Comparison of ENCODE assay signal across 19 cellular contexts in the genomic region with DNA sequence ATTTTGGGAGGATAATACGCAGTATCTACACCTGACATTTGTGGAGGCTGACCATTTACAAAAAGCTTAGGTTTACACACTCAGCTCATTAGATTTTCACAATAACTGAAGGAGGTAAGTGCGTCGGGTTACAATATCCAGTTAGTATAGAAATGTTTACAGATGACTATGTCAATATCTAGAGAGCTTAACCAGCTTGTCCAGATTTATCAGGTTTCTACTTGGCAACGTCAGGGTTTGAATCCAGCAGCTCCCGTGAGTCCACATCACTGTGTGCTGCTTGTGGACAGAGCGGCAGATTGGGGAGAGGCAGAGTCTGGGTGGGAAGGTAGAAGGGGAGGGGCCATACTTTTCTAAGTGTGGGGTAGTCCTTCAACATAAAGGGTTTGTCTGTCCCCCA. TPM values are rescaled to one million over a fixed set of nuclear protein-coding genes. Genes with fewer than 3 reads are reported as not detected.
DNase-seq lines count a peak whose midpoint lies in the region; ATAC-seq, FAIRE-seq and TF ChIP-seq lines count a peak whose summit lies in the region.
"Had no signal": no experiment of that assay in that cellular context is flagged by ENCODE, and none has a peak within 500 bp of the region (broad histone marks: within the 10 kb centered on the region; RNA-seq: fewer than 3 reads in every experiment).

No MANE protein-coding gene starts in this region.

- no peaks in the 10 kb centered on the region for H3K9me3 Mint-ChIP-seq in activated CD4-positive, alpha-beta T cell treated with anti-CD3 and anti-CD28 coated beads for 36 hours (ENCODE audit: low read depth)
- H3K9me3 Mint-ChIP-seq: activated B cell treated with CpG ODN at 0.5 μM for 24 hours; activated naive CD4-positive, alpha-beta T cell treated with anti-CD3 and anti-CD28 coated beads, Interleukin-2, amount 10 ng/mL, durations not matched to agents 7 days and 5 days had no signal

- no peak for FAIRE-seq in pancreas (lab: Jason Lieb, UNC)

- no peak overlapping the region for H3K4me2 ChIP-seq in OCI-LY7 (ENCODE audit: low read length)

- DNase-seq in DMS153 (lab: John Stamatoyannopoulos, UW) (peak; percentile 77), NCI-H1092 treated with DMSO at 0.1 percent for 48 hours (lab: John Stamatoyannopoulos, UW) (peak; percentile 69), ascending aorta (ENCODE audit: low spot score in 2 of 2) (no peak), pancreas (peak in 2 of 6 donors; percentile 14 to 17), putamen (ENCODE audit: low spot score) (no peak), OCI-LY7 (ENCODE audit: low spot score) (no peak), NCI-H146 treated with DMSO at 0.1 percent for 48 hours (lab: John Stamatoyannopoulos, UW; ENCODE audit: unreplicated experiment) (no peak)
- no peak for DNase-seq in activated CD4-positive, alpha-beta T cell treated with anti-CD3 and anti-CD28 coated beads for 36 hours
- DNase-seq: activated B cell treated with CpG ODN at 0.5 μM for 24 hours; activated CD8-positive, alpha-beta memory T cell treated with anti-CD3 and anti-CD28 coated beads, Interleukin-2, amount 50 U/mL, for 48 hours; activated naive CD4-positive, alpha-beta T cell treated with anti-CD3 and anti-CD28 coated beads, Interleukin-2, amount 10 ng/mL, durations not matched to agents 7 days and 5 days; brain microvascular endothelial cell; effector CD4-positive, alpha-beta T cell; foreskin fibroblast; KG1; NCI-H1694 treated with DMSO at 0.1 percent for 48 hours; spleen had no signal

- peaks cover 2% of the 10 kb centered on the region for H3K36me3 Mint-ChIP-seq in activated CD4-positive, alpha-beta T cell treated with anti-CD3 and anti-CD28 coated beads for 36 hours (ENCODE audit: low read depth)
- H3K36me3 Mint-ChIP-seq: activated naive CD4-positive, alpha-beta T cell treated with anti-CD3 and anti-CD28 coated beads, Interleukin-2, amount 10 ng/mL, durations not matched to agents 7 days and 5 days had no signal

- peak; percentile 64 to 80 (median 77) for ATAC-seq in pancreas
- no peak for ATAC-seq in activated CD4-positive, alpha-beta T cell treated with anti-CD3 and anti-CD28 coated beads for 36 hours

- CTCF ChIA-PET in OCI-LY7 (lab: Charles Lee; ENCODE audit: unreplicated experiment) = interaction anchor here (0.5 kb wide), 1 partner anchor 113 kb away, joined by 3 read pairs; no protein-coding TSS in a partner anchor
- CTCF ChIA-PET in activated CD4-positive, alpha-beta T cell treated with anti-CD3 and anti-CD28 coated beads for 36 hours (lab: Charles Lee) = interaction anchor here (0.9 kb wide), 1 partner anchor 107 kb away, joined by 3 read pairs; no protein-coding TSS in a partner anchor

- WGBS in pancreas, 2 donors = 34 to 41% methylated on average over 6 of the region's 6 CpGs

- no peak for TF ChIP-seq CTCF in ascending aorta (IDR thresholded peaks at IDR 0.05)
- TF ChIP-seq CTCF in pancreas (IDR thresholded peaks at IDR 0.05) = no peak
- no peak for TF ChIP-seq CTCF in OCI-LY7 (conservative IDR thresholded peaks at IDR 0.05; ENCODE audit: low read length)

- POLR2A ChIA-PET in OCI-LY7 (lab: Charles Lee) = no interaction called here
- POLR2A ChIA-PET in activated CD4-positive, alpha-beta T cell treated with anti-CD3 and anti-CD28 coated beads for 36 hours (lab: Charles Lee) = no interaction called here

- BruUV-seq in OCI-LY7 (replicated peaks; lab: Mats Ljungman, UMichigan) = no TSS peak

- H3K4me3 Mint-ChIP-seq in activated CD4-positive, alpha-beta T cell treated with anti-CD3 and anti-CD28 coated beads for 36 hours = no peak overlapping the region
- H3K4me3 Mint-ChIP-seq: activated B cell treated with CpG ODN at 0.5 μM for 24 hours; activated naive CD4-positive, alpha-beta T cell treated with anti-CD3 and anti-CD28 coated beads, Interleukin-2, amount 10 ng/mL, durations not matched to agents 7 days and 5 days had no signal

- intact Hi-C loops in ascending aorta (cut with DNase I) = no loop called here
- intact Hi-C loops in pancreas (cut with DNase I) = no loop called here
- intact Hi-C loops in OCI-LY7 (cut with micrococcal nuclease; ENCODE audit: unreplicated experiment) = no loop called here
- intact Hi-C loops in activated CD4-positive, alpha-beta T cell treated with anti-CD3 and anti-CD28 coated beads for 36 hours (cut with DNase I, micrococcal nuclease) = no loop called here

- H3K79me2 ChIP-seq in OCI-LY7 (ENCODE audit: insufficient read depth, low read depth, low read length) = no peaks in the 10 kb centered on the region

- H2AFZ ChIP-seq in OCI-LY7 (ENCODE audit: low read length) = no peak overlapping the region

- H4K20me1 ChIP-seq in OCI-LY7 (ENCODE audit: insufficient read depth, low read length) = no peaks in the 10 kb centered on the region

- no peaks in the 10 kb centered on the region for H3K27me3 Mint-ChIP-seq in activated CD4-positive, alpha-beta T cell treated with anti-CD3 and anti-CD28 coated beads for 36 hours
- H3K27me3 Mint-ChIP-seq: activated B cell treated with CpG ODN at 0.5 μM for 24 hours; activated naive CD4-positive, alpha-beta T cell treated with anti-CD3 and anti-CD28 coated beads, Interleukin-2, amount 10 ng/mL, durations not matched to agents 7 days and 5 days had no signal

- H3K27me3 ChIP-seq in ascending aorta (no peaks in the 10 kb centered on the region), pancreas (no peaks in the 10 kb centered on the region)
- H3K27me3 ChIP-seq: BE2C, brain microvascular endothelial cell, spleen had no signal

- H3K4me3 ChIP-seq in ascending aorta (no peak overlapping the region), pancreas (no peak overlapping the region), OCI-LY7 (ENCODE audit: low read depth, low read length, poor library complexity, severe bottlenecking) (no peak overlapping the region)
- H3K4me3 ChIP-seq: HAP-1, spleen had no signal

- H3K27ac Mint-ChIP-seq in activated CD4-positive, alpha-beta T cell treated with anti-CD3 and anti-CD28 coated beads for 36 hours = no peak overlapping the region
- H3K27ac Mint-ChIP-seq: activated B cell treated with CpG ODN at 0.5 μM for 24 hours; activated naive CD4-positive, alpha-beta T cell treated with anti-CD3 and anti-CD28 coated beads, Interleukin-2, amount 10 ng/mL, durations not matched to agents 7 days and 5 days had no signal

- H3K4me1 ChIP-seq in ascending aorta (peaks cover 7 to 46% of the 10 kb centered on the region in 2 donors), pancreas (peaks cover 6 to 19% (median 10%) of the 10 kb centered on the region in 3 donors), OCI-LY7 (ENCODE audit: insufficient read depth, low read length, poor library complexity, severe bottlenecking) (no peaks in the 10 kb centered on the region)
- H3K4me1 ChIP-seq: HAP-1, spleen had no signal

- peak overlapping the region; percentile 54 to 60 for H3K27ac ChIP-seq in ascending aorta
- no peak overlapping the region for H3K27ac ChIP-seq in pancreas
- H3K27ac ChIP-seq in OCI-LY7 (ENCODE audit: low read depth, low read length, poor library complexity, severe bottlenecking) = no peak overlapping the region
- H3K27ac ChIP-seq: brain microvascular endothelial cell, spleen had no signal

- H3K9me3 ChIP-seq in ascending aorta (no peaks in the 10 kb centered on the region), pancreas (no peaks in the 10 kb centered on the region), OCI-LY7 (ENCODE audit: low read length) (no peaks in the 10 kb centered on the region)
- H3K9me3 ChIP-seq: BE2C, HAP-1, spleen had no signal

- H3K4me1 Mint-ChIP-seq in activated CD4-positive, alpha-beta T cell treated with anti-CD3 and anti-CD28 coated beads for 36 hours = peaks cover 3% of the 10 kb centered on the region
- H3K4me1 Mint-ChIP-seq: activated B cell treated with CpG ODN at 0.5 μM for 24 hours had no signal

- H3K36me3 ChIP-seq in ascending aorta (peaks cover 0 to 4% of the 10 kb centered on the region in 2 donors), pancreas (no peaks in the 10 kb centered on the region), OCI-LY7 (ENCODE audit: insufficient read depth, low read length) (no peaks in the 10 kb centered on the region)
- H3K36me3 ChIP-seq: BE2C, brain microvascular endothelial cell, HAP-1, spleen had no signal

- H3K9me2 ChIP-seq in OCI-LY7 (ENCODE audit: insufficient read depth, low read length) = no peaks in the 10 kb centered on the region

RNA-seq across cellular contexts. Expression of a gene that starts 28.3 kb away (rescaled TPM):
- 77.3 TPM for total RNA-seq in ascending aorta
- total RNA-seq in pancreas = 10 to 100 TPM in 2 of 6 donors, 1 to 10 TPM in 4; 6.6 to 14.8 (median 9.8) TPM
- 1 to 10 TPM; 6.3 to 6.5 TPM for polyA plus RNA-seq in pancreas
- total RNA-seq in OCI-LY7 (2014; rRNA removed; shearing (Covaris generic)) = 0.23 TPM in 1 of 2 replicates, not detected in the other
- total RNA-seq in OCI-LY7 (2022) = 0.11 and 0.24 TPM in 2 replicates
- total RNA-seq in activated CD4-positive, alpha-beta T cell treated with anti-CD3 and anti-CD28 coated beads for 36 hours = 1 to 10 TPM; 6.1 to 6.2 TPM

Comparison
In these comparisons a context has a peak if more than half of its experiments do, and no peak if none do; other contexts are left out.
1. DNase-seq: peak in DMS153 (single experiment) and NCI-H1092 treated with DMSO at 0.1 percent for 48 hours (single experiment); none in ascending aorta (0 of 2), putamen (single experiment), OCI-LY7 (single experiment), NCI-H146 treated with DMSO at 0.1 percent for 48 hours (single experiment) and activated CD4-positive, alpha-beta T cell treated with anti-CD3 and anti-CD28 coated beads for 36 hours (single experiment).
2. H3K27ac ChIP-seq: peak in ascending aorta (2 of 2); none in pancreas (0 of 4) and OCI-LY7 (single experiment).
3. RNA of a gene that starts 28.3 kb away (total RNA-seq): 77.3 TPM in ascending aorta (single experiment), 6.6 to 14.8 TPM in pancreas and 6.1 to 6.2 TPM in activated CD4-positive, alpha-beta T cell treated with anti-CD3 and anti-CD28 coated beads for 36 hours; 0.11 to 0.24 TPM in OCI-LY7; every median in the first group is over 4 times any median in the second.